1 cellular context compared by ENCODE assay signal in the genomic region with DNA sequence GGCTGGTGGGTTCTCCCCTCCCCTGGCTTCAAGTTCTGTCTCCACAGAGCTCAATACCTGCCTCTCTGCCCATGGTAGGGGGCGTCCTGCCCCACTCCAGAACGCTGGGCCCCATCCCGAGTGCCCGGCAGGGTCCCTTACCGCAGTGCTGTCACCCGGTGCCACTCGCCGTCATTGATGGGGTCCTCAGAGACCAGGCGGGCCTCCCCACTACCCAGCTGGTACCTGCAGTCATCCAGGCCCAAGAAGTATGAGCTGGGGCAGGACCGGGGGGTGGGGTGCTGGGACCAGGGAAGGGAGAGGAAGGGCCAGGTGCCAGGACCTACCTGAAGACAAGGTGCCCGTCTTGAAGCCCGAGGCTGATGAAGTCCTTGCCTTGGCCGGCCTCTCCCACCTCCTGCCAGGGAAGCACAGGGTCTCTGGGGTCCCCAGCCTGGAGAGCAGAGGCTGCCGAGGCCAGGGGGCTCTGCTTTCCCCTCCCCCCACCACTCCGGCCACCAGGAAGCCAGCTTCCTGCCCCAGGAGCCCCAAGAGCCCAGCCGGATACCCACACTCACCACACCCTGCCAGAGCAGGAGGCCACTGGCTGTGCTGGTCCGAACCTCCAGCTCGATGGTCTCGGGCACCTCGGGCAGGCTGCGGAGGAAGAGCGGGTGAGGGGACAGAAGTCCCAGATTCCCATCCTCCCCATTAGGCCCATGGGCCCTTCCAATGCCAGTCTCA.
TF ChIP-seq lines count a peak whose summit lies in the region.

No MANE protein-coding gene starts in this region.

TF ChIP-seq in WTC11, 78 proteins besides CTCF, POLR2A, EP300 and RAD21 (continued from another document):
- no peak for TF ChIP-seq SMAD3 (CRISPR knock-in tag; IDR thresholded peaks at IDR 0.05; ENCODE audit: borderline replicate concordance)
- TF ChIP-seq CBFB (CRISPR knock-in tag; IDR thresholded peaks at IDR 0.05; ENCODE audit: low read depth) = no peak
- TF ChIP-seq, protein P1, sequence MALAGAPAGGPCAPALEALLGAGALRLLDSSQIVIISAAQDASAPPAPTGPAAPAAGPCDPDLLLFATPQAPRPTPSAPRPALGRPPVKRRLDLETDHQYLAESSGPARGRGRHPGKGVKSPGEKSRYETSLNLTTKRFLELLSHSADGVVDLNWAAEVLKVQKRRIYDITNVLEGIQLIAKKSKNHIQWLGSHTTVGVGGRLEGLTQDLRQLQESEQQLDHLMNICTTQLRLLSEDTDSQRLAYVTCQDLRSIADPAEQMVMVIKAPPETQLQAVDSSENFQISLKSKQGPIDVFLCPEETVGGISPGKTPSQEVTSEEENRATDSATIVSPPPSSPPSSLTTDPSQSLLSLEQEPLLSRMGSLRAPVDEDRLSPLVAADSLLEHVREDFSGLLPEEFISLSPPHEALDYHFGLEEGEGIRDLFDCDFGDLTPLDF (CRISPR knock-in tag; IDR thresholded peaks at IDR 0.05) = no peak
- TF ChIP-seq GTF2I (CRISPR knock-in tag; conservative IDR thresholded peaks at IDR 0.05) = no peak
- TF ChIP-seq, protein P2, sequence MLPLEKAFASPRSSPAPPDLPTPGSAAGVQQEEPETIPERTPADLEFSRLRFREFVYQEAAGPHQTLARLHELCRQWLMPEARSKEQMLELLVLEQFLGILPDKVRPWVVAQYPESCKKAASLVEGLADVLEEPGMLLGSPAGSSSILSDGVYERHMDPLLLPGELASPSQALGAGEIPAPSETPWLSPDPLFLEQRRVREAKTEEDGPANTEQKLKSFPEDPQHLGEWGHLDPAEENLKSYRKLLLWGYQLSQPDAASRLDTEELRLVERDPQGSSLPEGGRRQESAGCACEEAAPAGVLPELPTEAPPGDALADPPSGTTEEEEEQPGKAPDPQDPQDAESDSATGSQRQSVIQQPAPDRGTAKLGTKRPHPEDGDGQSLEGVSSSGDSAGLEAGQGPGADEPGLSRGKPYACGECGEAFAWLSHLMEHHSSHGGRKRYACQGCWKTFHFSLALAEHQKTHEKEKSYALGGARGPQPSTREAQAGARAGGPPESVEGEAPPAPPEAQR (CRISPR knock-in tag; IDR thresholded peaks at IDR 0.05) = no peak
- TF ChIP-seq CREM (CRISPR knock-in tag; IDR thresholded peaks at IDR 0.05) = no peak
TF ChIP-seq in WTC11: peak in this region for 0.
